Comparison of ENCODE assay signal across 15 cellular contexts in genomic region chr7:34756025-34756437, GRCh38.
DNase-seq lines count a peak whose midpoint lies in the region; ATAC-seq and TF ChIP-seq lines count a peak whose summit lies in the region.
"Had no signal": no experiment of that assay in that cellular context is flagged by ENCODE, and none has a peak within 500 bp of the region (broad histone marks: within the 10 kb centered on the region; RNA-seq: fewer than 3 reads in every experiment).

No MANE protein-coding gene starts in this region.

- no peak overlapping the region for H3K27ac Mint-ChIP-seq in WTC11
- H3K27ac Mint-ChIP-seq: naive thymus-derived CD4-positive, alpha-beta T cell had no signal

- WGBS in thyroid gland, 2 donors = 47 to 52% methylated on average over 4 of the region's 4 CpGs

- POLR2A ChIA-PET in WTC11 (lab: Charles Lee) = no interaction called here

- peaks cover 13% of the 10 kb centered on the region for H3K4me1 Mint-ChIP-seq in WTC11

- no peaks in the 10 kb centered on the region for H3K36me3 ChIP-seq in thyroid gland
- H3K36me3 ChIP-seq: transverse colon had no signal

- no peak overlapping the region for H3K4me3 ChIP-seq in thyroid gland (replicated peaks in 1 of 3)
- H3K4me3 ChIP-seq: skin epidermis, transverse colon had no signal

- CTCF ChIA-PET in WTC11 (lab: Charles Lee) = interaction anchor here (1.0 to 1.7 kb wide), 2 partner anchors 171 to 435 kb away, joined by 3 to 4 read pairs; no protein-coding TSS in a partner anchor

- intact Hi-C loops in thyroid gland (cut with DNase I) = no loop called here

- no peak for TF ChIP-seq POLR2A in thyroid gland (IDR thresholded peaks at IDR 0.05)

- H3K36me3 Mint-ChIP-seq in WTC11 = no peaks in the 10 kb centered on the region
- H3K36me3 Mint-ChIP-seq: naive thymus-derived CD4-positive, alpha-beta T cell had no signal

- H3K4me1 ChIP-seq in thyroid gland = no peaks in the 10 kb centered on the region
- H3K4me1 ChIP-seq: transverse colon had no signal

- no peak overlapping the region for H3K27ac ChIP-seq in thyroid gland
- H3K27ac ChIP-seq: 22Rv1, skin epidermis, transverse colon, VCaP had no signal

- H3K9me3 ChIP-seq in thyroid gland = no peaks in the 10 kb centered on the region
- H3K9me3 ChIP-seq: transverse colon had no signal

- DNase-seq in NCI-H1417 (lab: John Stamatoyannopoulos, UW) (peak in 2 of 3 experiments; percentile 40 to 80), NCI-H1417 treated with DMSO at 0.1 percent for 48 hours (lab: John Stamatoyannopoulos, UW) (no peak), NCI-H1092 treated with DMSO at 0.1 percent for 48 hours (lab: John Stamatoyannopoulos, UW) (peak; percentile 61), WTC11 (ENCODE audit: low spot score) (no peak), renal cortical epithelial cell (ENCODE audit: low read depth) (peak; percentile 66), thyroid gland (no peak), HCEC 1CT (no peak), germinal center (ENCODE audit: low spot score) (no peak)
- DNase-seq: dermis blood vessel endothelial cell; IMR-90; naive thymus-derived CD4-positive, alpha-beta T cell; transverse colon had no signal

- H3K4me3 Mint-ChIP-seq in WTC11 = no peak overlapping the region
- H3K4me3 Mint-ChIP-seq: naive thymus-derived CD4-positive, alpha-beta T cell had no signal

- peaks cover 7% of the 10 kb centered on the region for H3K9me3 Mint-ChIP-seq in WTC11

- no peaks in the 10 kb centered on the region for H3K27me3 ChIP-seq in thyroid gland
- H3K27me3 ChIP-seq: transverse colon had no signal

- no peaks in the 10 kb centered on the region for H3K27me3 Mint-ChIP-seq in WTC11 (ENCODE audit: low read depth)

- peak; percentile 26; the same call in 1 of the 2 replicates for ATAC-seq in WTC11
- ATAC-seq: naive thymus-derived CD4-positive, alpha-beta T cell had no signal

- TF ChIP-seq CTCF in WTC11 (IDR thresholded peaks at IDR 0.05) = no peak
- no peak for TF ChIP-seq CTCF in thyroid gland (IDR thresholded peaks at IDR 0.05)

TF ChIP-seq in WTC11, 78 proteins besides CTCF, POLR2A, EP300 and RAD21:
- TF ChIP-seq SMAD4 (CRISPR knock-in tag; IDR thresholded peaks at IDR 0.05) = no peak
- TF ChIP-seq NR2C2 (CRISPR knock-in tag; IDR thresholded peaks at IDR 0.05) = no peak
- TF ChIP-seq ZNF219 (CRISPR knock-in tag; IDR thresholded peaks at IDR 0.05; ENCODE audit: borderline replicate concordance) = no peak
- TF ChIP-seq CDX4 (CRISPR knock-in tag; IDR thresholded peaks at IDR 0.05; ENCODE audit: borderline replicate concordance) = no peak
- no peak for TF ChIP-seq USF2 (CRISPR knock-in tag; IDR thresholded peaks at IDR 0.05)
- no peak for TF ChIP-seq TCF7 (CRISPR knock-in tag; IDR thresholded peaks at IDR 0.05; ENCODE audit: low read depth)
- no peak for TF ChIP-seq FOXP1 (CRISPR knock-in tag; IDR thresholded peaks at IDR 0.05; ENCODE audit: borderline replicate concordance)
- TF ChIP-seq MYBL2 (CRISPR knock-in tag; IDR thresholded peaks at IDR 0.05) = no peak
- TF ChIP-seq ATF3 (CRISPR knock-in tag; conservative IDR thresholded peaks at IDR 0.05) = no peak
- no peak for TF ChIP-seq JUN (CRISPR knock-in tag; IDR thresholded peaks at IDR 0.05)
- TF ChIP-seq ELF4 (CRISPR knock-in tag; IDR thresholded peaks at IDR 0.05; ENCODE audit: low read depth) = no peak
- TF ChIP-seq E2F5 (CRISPR knock-in tag; IDR thresholded peaks at IDR 0.05) = no peak
- no peak for TF ChIP-seq AFF4 (CRISPR knock-in tag; IDR thresholded peaks at IDR 0.05; ENCODE audit: borderline replicate concordance)
- no peak for TF ChIP-seq AR (CRISPR knock-in tag; IDR thresholded peaks at IDR 0.05)
- TF ChIP-seq ESRRA (CRISPR knock-in tag; IDR thresholded peaks at IDR 0.05; ENCODE audit: borderline replicate concordance) = no peak
- TF ChIP-seq USF1 (CRISPR knock-in tag; IDR thresholded peaks at IDR 0.05) = no peak
- no peak for TF ChIP-seq OVOL2 (CRISPR knock-in tag; IDR thresholded peaks at IDR 0.05; ENCODE audit: borderline replicate concordance)

Comparison
In these comparisons a context has a peak if more than half of its experiments do, and no peak if none do; other contexts are left out.
1. DNase-seq: peak in NCI-H1417 (2 of 3), NCI-H1092 treated with DMSO at 0.1 percent for 48 hours (single experiment) and renal cortical epithelial cell (single experiment); none in NCI-H1417 treated with DMSO at 0.1 percent for 48 hours (single experiment), WTC11 (single experiment), thyroid gland (0 of 2), HCEC 1CT (single experiment) and germinal center (single experiment).